Comparison of ENCODE assay signal across 13 cellular contexts in the genomic region with DNA sequence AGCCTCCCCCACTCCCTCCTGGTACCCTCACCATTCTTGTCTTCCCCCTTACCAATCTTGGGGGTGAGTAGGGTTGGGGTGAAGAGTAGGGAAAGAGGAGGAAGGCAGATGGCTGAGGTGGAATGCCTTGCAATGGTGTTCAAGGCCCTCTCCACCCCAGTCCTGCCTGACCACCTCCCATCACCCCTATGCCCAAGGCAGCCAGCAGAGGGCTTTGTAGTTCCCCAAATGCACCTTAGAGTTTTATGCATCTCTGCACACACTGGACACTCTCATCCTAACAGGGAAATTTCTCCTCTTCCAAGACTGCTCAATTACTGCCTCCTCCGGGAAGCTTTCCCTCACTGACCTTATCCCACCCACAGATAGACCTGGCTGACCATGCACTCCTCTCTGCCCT. TPM values are rescaled to one million over a fixed set of nuclear protein-coding genes. Genes with fewer than 3 reads are reported as not detected.
DNase-seq lines count a peak whose midpoint lies in the region; ATAC-seq, FAIRE-seq and TF ChIP-seq lines count a peak whose summit lies in the region.
"Had no signal": no experiment of that assay in that cellular context is flagged by ENCODE, and none has a peak within 500 bp of the region (broad histone marks: within the 10 kb centered on the region; RNA-seq: fewer than 3 reads in every experiment).

No MANE protein-coding gene starts in this region.

- H3K9ac ChIP-seq in HCT116 (ENCODE audit: low read length) (no peak overlapping the region), kidney (ENCODE audit: low read length in 2 of 2) (no peak overlapping the region)

- no peak overlapping the region for H3K4me2 ChIP-seq in HCT116 (ENCODE audit: low read length)

- H3K9me3 ChIP-seq in BE2C (no peaks in the 10 kb centered on the region), HCT116 (ENCODE audit: control insufficient read depth in 1 of 2, insufficient read depth in 1 of 2, low read depth in 1 of 2, low read length in 2 of 2) (no peaks in the 10 kb centered on the region), kidney (ENCODE audit: control insufficient read depth in 1 of 2, low read length in 2 of 2) (no peaks in the 10 kb centered on the region)
- H3K9me3 ChIP-seq: tibial nerve had no signal

- H3K4me1 Mint-ChIP-seq in activated CD4-positive, alpha-beta T cell treated with anti-CD3 and anti-CD28 coated beads, Interleukin-2, amount 10 ng/mL, durations not matched to agents 7 days and 5 days: no peaks in the 10 kb centered on the region
- H3K4me1 Mint-ChIP-seq: activated T-helper 17 cell treated with anti-CD3 and anti-CD28 coated beads, Interleukin-2, amount 50 U/mL, for 72 hours had no signal

- intact Hi-C loops in HCT116 (cut with micrococcal nuclease): no loop called here
- intact Hi-C loops in kidney (cut with DNase I): no loop called here

- CTCF ChIA-PET in HCT116 (lab: Charles Lee): no interaction called here
- CTCF ChIA-PET in activated CD4-positive, alpha-beta T cell treated with anti-CD3 and anti-CD28 coated beads, Interleukin-2, amount 10 ng/mL, durations not matched to agents 7 days and 5 days (lab: Charles Lee): no interaction called here

- POLR2A ChIA-PET in HCT116 (lab: Charles Lee): no interaction called here
- POLR2A ChIA-PET in activated CD4-positive, alpha-beta T cell treated with anti-CD3 and anti-CD28 coated beads, Interleukin-2, amount 10 ng/mL, durations not matched to agents 7 days and 5 days (lab: Charles Lee): no interaction called here

- peaks cover 1% of the 10 kb centered on the region for H3K27me3 Mint-ChIP-seq in activated CD4-positive, alpha-beta T cell treated with anti-CD3 and anti-CD28 coated beads, Interleukin-2, amount 10 ng/mL, durations not matched to agents 7 days and 5 days

- no peaks in the 10 kb centered on the region for H3K27me3 ChIP-seq in BE2C
- H3K27me3 ChIP-seq in HCT116 (ENCODE audit: insufficient read depth, low read length): no peaks in the 10 kb centered on the region
- H3K27me3 ChIP-seq: tibial nerve had no signal

- H3K4me1 ChIP-seq in BE2C: no peaks in the 10 kb centered on the region
- H3K4me1 ChIP-seq in HCT116 (ENCODE audit: control insufficient read depth in 1 of 2, insufficient read depth in 2 of 2, low read length in 2 of 2): peaks cover 19 to 22% of the 10 kb centered on the region in 2 experiments
- H3K4me1 ChIP-seq in kidney (ENCODE audit: control insufficient read depth in 1 of 2, insufficient read depth in 1 of 2, low read depth in 1 of 2, low read length in 2 of 2): no peaks in the 10 kb centered on the region

- RAD21 ChIA-PET in HCT116 (lab: Charles Lee; ENCODE audit: low non-redundant PET in 1 of 2, low total read pairs in 2 of 2, uncharacterized antibody in 2 of 2, unreplicated experiment in 2 of 2): no interaction called here

- H3K27ac Mint-ChIP-seq in activated CD4-positive, alpha-beta T cell treated with anti-CD3 and anti-CD28 coated beads, Interleukin-2, amount 10 ng/mL, durations not matched to agents 7 days and 5 days: no peak overlapping the region
- H3K27ac Mint-ChIP-seq: activated T-helper 17 cell treated with anti-CD3 and anti-CD28 coated beads, Interleukin-2, amount 50 U/mL, for 72 hours; T-helper 2 cell treated with Interferon-gamma antibody and Interleukin-4, amounts not matched to agents 5 μg/mL and 100 μg/mL, for 36 hours had no signal

- no peaks in the 10 kb centered on the region for H3K79me2 ChIP-seq in HCT116 (ENCODE audit: insufficient read depth, low read length)

- peak; percentile 61 for ATAC-seq in HCT116
- no peak for ATAC-seq in HG03432 (IDR thresholded peaks at IDR 0.05; ENCODE audit: unreplicated experiment)
- ATAC-seq: activated T-helper 17 cell treated with anti-CD3 and anti-CD28 coated beads, Interleukin-2, amount 50 U/mL, for 72 hours had no signal

- H3K4me3 ChIP-seq in BE2C (ENCODE audit: low read depth, low read length) (no peak overlapping the region), HCT116 (replicated peaks in 1 of 2; ENCODE audit: low read depth in 1 of 2, low read length in 2 of 2) (no peak overlapping the region), WI38 (ENCODE audit: low read depth, low read length) (no peak overlapping the region), kidney (ENCODE audit: low read length in 2 of 2) (no peak overlapping the region)
- H3K4me3 ChIP-seq: tibial nerve had no signal

- TF ChIP-seq CTCF in BE2C (IDR thresholded peaks at IDR 0.05; ENCODE audit: low read depth, low read length) (peak; percentile 20; the same call in 1 of the 2 replicates), HCT116 (IDR thresholded peaks at IDR 0.05 in 2 of 3, conservative IDR thresholded peaks at IDR 0.05 in 1 of 3; ENCODE audit: borderline replicate concordance in 1 of 3, insufficient read depth in 1 of 3, low read depth in 2 of 3, low read length in 2 of 3) (peak in 2 of 3 experiments; percentile 42 to 55; a peak in 5 of 6 replicates), WI38 (IDR thresholded peaks at IDR 0.05; ENCODE audit: low read depth, low read length) (peak; percentile 53), kidney (IDR thresholded peaks at IDR 0.05; ENCODE audit: borderline replicate concordance, extremely low read depth, insufficient read depth) (peak; percentile 7)

- H3K4me3 Mint-ChIP-seq in activated CD4-positive, alpha-beta T cell treated with anti-CD3 and anti-CD28 coated beads, Interleukin-2, amount 10 ng/mL, durations not matched to agents 7 days and 5 days: no peak overlapping the region
- H3K4me3 Mint-ChIP-seq: activated T-helper 17 cell treated with anti-CD3 and anti-CD28 coated beads, Interleukin-2, amount 50 U/mL, for 72 hours; T-helper 2 cell treated with Interferon-gamma antibody and Interleukin-4, amounts not matched to agents 5 μg/mL and 100 μg/mL, for 36 hours had no signal

- H3K9me3 Mint-ChIP-seq in activated CD4-positive, alpha-beta T cell treated with anti-CD3 and anti-CD28 coated beads, Interleukin-2, amount 10 ng/mL, durations not matched to agents 7 days and 5 days: no peaks in the 10 kb centered on the region
- H3K9me3 Mint-ChIP-seq: activated T-helper 17 cell treated with anti-CD3 and anti-CD28 coated beads, Interleukin-2, amount 50 U/mL, for 72 hours; T-helper 2 cell treated with Interferon-gamma antibody and Interleukin-4, amounts not matched to agents 5 μg/mL and 100 μg/mL, for 36 hours had no signal

- no peak for TF ChIP-seq POLR2A in HCT116 (IDR thresholded peaks at IDR 0.05; ENCODE audit: borderline replicate concordance, extremely low read depth, insufficient read depth, insufficient read length)

- H4K20me1 ChIP-seq in HCT116 (ENCODE audit: insufficient read depth): no peaks in the 10 kb centered on the region

- no peak overlapping the region for H3K27ac ChIP-seq in HCT116 (ENCODE audit: low read depth, low read length)
- no peak overlapping the region for H3K27ac ChIP-seq in kidney (ENCODE audit: low read depth in 2 of 2, low read length in 2 of 2)
- H3K27ac ChIP-seq: tibial nerve had no signal

- no peak for FAIRE-seq in kidney (lab: Jason Lieb, UNC)

- H3K36me3 Mint-ChIP-seq in activated CD4-positive, alpha-beta T cell treated with anti-CD3 and anti-CD28 coated beads, Interleukin-2, amount 10 ng/mL, durations not matched to agents 7 days and 5 days (ENCODE audit: low read depth): no peaks in the 10 kb centered on the region

- H2AFZ ChIP-seq in HCT116 (ENCODE audit: low read depth, low read length, poor library complexity, severe bottlenecking): no peak overlapping the region

- BruUV-seq in HCT116 (replicated peaks; lab: Mats Ljungman, UMichigan): no TSS peak

- DNase-seq in BE2C (no peak), HCT116 (ENCODE audit: low read depth, low spot score) (no peak), kidney (no peak), GDM1 (lab: John Stamatoyannopoulos, UW) (no peak), activated T-cell treated with anti-CD3 and anti-CD28 coated beads for 4 hours (no peak)
- no peak for DNase-seq in activated CD4-positive, alpha-beta T cell treated with anti-CD3 and anti-CD28 coated beads, Interleukin-2, amount 10 ng/mL, durations not matched to agents 7 days and 5 days
- DNase-seq: NCI-H446; stimulated activated CD4-positive, alpha-beta T cell treated with anti-CD3 and anti-CD28 coated beads, Interleukin-4, amount 100 ng/mL, for 24 hours had no signal

- no peaks in the 10 kb centered on the region for H3K9me2 ChIP-seq in HCT116 (ENCODE audit: insufficient read depth)

- no peaks in the 10 kb centered on the region for H3K36me3 ChIP-seq in BE2C
- H3K36me3 ChIP-seq in HCT116 (ENCODE audit: control insufficient read depth in 1 of 2, insufficient read depth in 2 of 2, low read length in 2 of 2): no peaks in the 10 kb centered on the region
- no peaks in the 10 kb centered on the region for H3K36me3 ChIP-seq in kidney (ENCODE audit: control insufficient read depth in 1 of 2, insufficient read depth in 2 of 2, low read length in 2 of 2)
- H3K36me3 ChIP-seq: tibial nerve had no signal

- TF ChIP-seq RAD21 in HCT116 (IDR thresholded peaks at IDR 0.05; ENCODE audit: low read depth): peak; percentile 60

TF ChIP-seq in HCT116, 20 proteins besides CTCF, POLR2A, EP300 and RAD21 (continues in another document):
- TF ChIP-seq TCF7L2 (IDR thresholded peaks at IDR 0.05; ENCODE audit: borderline replicate concordance, extremely low read depth, insufficient read depth, insufficient read length) (no peak), EZH2 (IDR thresholded peaks at IDR 0.05) (no peak)
- TF ChIP-seq, protein P1, sequence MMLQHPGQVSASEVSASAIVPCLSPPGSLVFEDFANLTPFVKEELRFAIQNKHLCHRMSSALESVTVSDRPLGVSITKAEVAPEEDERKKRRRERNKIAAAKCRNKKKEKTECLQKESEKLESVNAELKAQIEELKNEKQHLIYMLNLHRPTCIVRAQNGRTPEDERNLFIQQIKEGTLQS (IDR thresholded peaks at IDR 0.05): no peak

RNA-seq across cellular contexts. Expression of a gene that starts 15.4 kb away (rescaled TPM):
- 0.85 TPM for polyA plus RNA-seq in BE2C (2012; ENCODE audit: insufficient read depth, insufficient read length, low read depth)
- total RNA-seq in HCT116 (2021; ENCODE audit: unreplicated experiment): 2.4 TPM
- polyA plus RNA-seq in HCT116 (2012): 0.91 and 1.3 TPM in 2 replicates
- total RNA-seq in kidney: 4.9 TPM
- polyA plus RNA-seq in kidney (ENCODE audit: insufficient read depth, low read depth, low replicate concordance): 3.7 TPM
- not detected for total RNA-seq in activated CD4-positive, alpha-beta T cell treated with anti-CD3 and anti-CD28 coated beads, Interleukin-2, amount 10 ng/mL, durations not matched to agents 7 days and 5 days

RNA-seq across cellular contexts. Expression of a gene that starts 30.1 kb away (rescaled TPM):
- 0.54 TPM for polyA plus RNA-seq in BE2C (2012; ENCODE audit: insufficient read depth, insufficient read length, low read depth)
- total RNA-seq in HCT116 (2021; ENCODE audit: unreplicated experiment) (10.4 TPM), kidney (0.57 TPM)
- 4.8 and 6.2 TPM in 2 replicates for polyA plus RNA-seq in HCT116 (2012)
- 0.19 TPM for polyA plus RNA-seq in kidney (ENCODE audit: insufficient read depth, low read depth, low replicate concordance)
- not detected for total RNA-seq in activated CD4-positive, alpha-beta T cell treated with anti-CD3 and anti-CD28 coated beads, Interleukin-2, amount 10 ng/mL, durations not matched to agents 7 days and 5 days
- total RNA-seq: tibial nerve had no signal

RNA-seq across cellular contexts. Expression of a gene that starts 41.2 kb away (rescaled TPM):
- 236 TPM for polyA plus RNA-seq in BE2C (2012; ENCODE audit: insufficient read depth, insufficient read length, low read depth)
- 387 TPM for total RNA-seq in HCT116 (2021; ENCODE audit: unreplicated experiment)
- 439 and 445 TPM in 2 replicates for polyA plus RNA-seq in HCT116 (2012)
- total RNA-seq in kidney: 206 TPM
- 146 TPM for polyA plus RNA-seq in kidney (ENCODE audit: insufficient read depth, low read depth, low replicate concordance)
- 100 to 1,000 TPM; 145 to 152 TPM for total RNA-seq in activated CD4-positive, alpha-beta T cell treated with anti-CD3 and anti-CD28 coated beads, Interleukin-2, amount 10 ng/mL, durations not matched to agents 7 days and 5 days
